In the genomic region with DNA sequence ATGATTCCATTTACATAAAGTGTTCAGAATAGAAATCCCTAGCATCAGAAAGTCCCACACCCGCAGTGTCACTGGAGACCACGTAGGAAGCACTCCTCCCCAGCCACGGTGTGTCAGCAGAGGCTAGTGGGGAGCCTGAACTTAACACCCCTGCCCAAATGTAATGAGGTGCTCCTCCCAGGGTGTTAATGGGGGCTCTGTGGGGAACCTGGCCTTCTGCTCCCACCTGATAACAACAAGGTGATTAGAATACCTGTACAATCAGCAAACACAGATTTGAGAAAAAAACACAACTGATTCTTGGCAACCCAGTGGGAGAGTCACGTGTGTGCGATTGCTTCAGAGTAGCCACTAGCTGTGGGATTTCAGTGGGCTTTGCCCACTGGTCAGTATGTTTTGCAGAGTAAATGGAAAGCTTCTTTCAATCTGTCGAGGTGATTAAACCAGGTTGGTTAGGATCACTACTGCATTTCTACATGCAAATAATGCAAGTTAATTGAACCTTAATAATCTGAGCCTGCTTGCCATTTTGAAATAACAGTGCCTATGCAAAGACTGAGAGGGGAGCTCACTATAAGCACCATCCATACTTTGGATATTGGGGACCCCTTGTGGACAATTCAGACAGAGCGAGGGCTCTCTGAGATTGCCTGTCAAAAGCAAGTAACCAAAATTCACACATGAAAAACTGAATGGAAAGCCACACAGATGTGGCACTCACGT, we compare ENCODE assay signal across 8 cellular contexts. TPM values are rescaled to one million over a fixed set of nuclear protein-coding genes. Genes with fewer than 3 reads are reported as not detected.
DNase-seq lines count a peak whose midpoint lies in the region; ATAC-seq and TF ChIP-seq lines count a peak whose summit lies in the region.

No MANE protein-coding gene starts in this region.

- TF ChIP-seq CTCF in fibroblast of villous mesenchyme (IDR thresholded peaks at IDR 0.05; ENCODE audit: insufficient read depth, low read depth, low read length) (peak; percentile 85), osteocyte (IDR thresholded peaks at IDR 0.05) (peak; percentile 80)

- H3K4me3 Mint-ChIP-seq in CD4-positive, CD25-positive, alpha-beta regulatory T cell, result no peak overlapping the region
- no peak overlapping the region for H3K4me3 Mint-ChIP-seq in activated CD4-positive, alpha-beta memory T cell treated with anti-CD3 and anti-CD28 coated beads for 36 hours
- no peak overlapping the region for H3K4me3 Mint-ChIP-seq in osteocyte (ENCODE audit: unreplicated experiment)

- no peaks in the 10 kb centered on the region for H3K27me3 ChIP-seq in CD4-positive, CD25-positive, alpha-beta regulatory T cell (ENCODE audit: control insufficient read depth, insufficient read depth, low read length)

- H3K4me1 Mint-ChIP-seq in CD4-positive, CD25-positive, alpha-beta regulatory T cell, result peaks cover 0 to 3% (median 1%) of the 10 kb centered on the region in 4 donors
- H3K4me1 Mint-ChIP-seq in activated CD4-positive, alpha-beta memory T cell treated with anti-CD3 and anti-CD28 coated beads for 36 hours (ENCODE audit: low read depth), result no peaks in the 10 kb centered on the region
- no peaks in the 10 kb centered on the region for H3K4me1 Mint-ChIP-seq in osteocyte (ENCODE audit: unreplicated experiment)

- no peaks in the 10 kb centered on the region for H3K36me3 ChIP-seq in CD4-positive, CD25-positive, alpha-beta regulatory T cell (ENCODE audit: control insufficient read depth, insufficient read depth, low read length)

- no peak overlapping the region for H3K4me3 ChIP-seq in CD4-positive, CD25-positive, alpha-beta regulatory T cell (ENCODE audit: low read depth, low read length)
- no peak overlapping the region for H3K4me3 ChIP-seq in fibroblast of villous mesenchyme (ENCODE audit: low read depth, low read length)

- H3K4me1 ChIP-seq in CD4-positive, CD25-positive, alpha-beta regulatory T cell (ENCODE audit: control insufficient read depth, insufficient read depth, low read length, poor library complexity, severe bottlenecking), result no peaks in the 10 kb centered on the region

- POLR2A ChIA-PET in activated CD4-positive, alpha-beta memory T cell treated with anti-CD3 and anti-CD28 coated beads for 36 hours (lab: Charles Lee), result no interaction called here

- no peaks in the 10 kb centered on the region for H3K9me3 ChIP-seq in CD4-positive, CD25-positive, alpha-beta regulatory T cell (ENCODE audit: control insufficient read depth in 2 of 2, low read length in 2 of 2)

- intact Hi-C loops in activated CD4-positive, alpha-beta memory T cell treated with anti-CD3 and anti-CD28 coated beads for 36 hours (cut with micrococcal nuclease), result loop anchor here (1.0 kb wide), 2 partner anchors 93 to 230 kb away; no protein-coding TSS in a partner anchor

- no peak overlapping the region for H3K27ac Mint-ChIP-seq in CD4-positive, CD25-positive, alpha-beta regulatory T cell
- no peak overlapping the region for H3K27ac Mint-ChIP-seq in activated CD4-positive, alpha-beta memory T cell treated with anti-CD3 and anti-CD28 coated beads for 36 hours
- H3K27ac Mint-ChIP-seq in osteocyte (ENCODE audit: unreplicated experiment), result no peak overlapping the region

- peak; percentile 31 to 66 (median 58) for DNase-seq in CD4-positive, CD25-positive, alpha-beta regulatory T cell
- DNase-seq in H4 (ENCODE audit: low spot score) (peak; percentile 20), NCI-H524 treated with DMSO at 0.1 percent for 48 hours (lab: John Stamatoyannopoulos, UW) (peak; percentile 29), fibroblast of villous mesenchyme (ENCODE audit: low read depth) (peak; percentile 83), osteocyte (ENCODE audit: extremely low spot score, unreplicated experiment) (no peak)
- DNase-seq in activated CD4-positive, alpha-beta memory T cell treated with anti-CD3 and anti-CD28 coated beads for 36 hours, result peak; percentile 52

- H3K9me3 Mint-ChIP-seq in CD4-positive, CD25-positive, alpha-beta regulatory T cell, result no peaks in the 10 kb centered on the region
- no peaks in the 10 kb centered on the region for H3K9me3 Mint-ChIP-seq in activated CD4-positive, alpha-beta memory T cell treated with anti-CD3 and anti-CD28 coated beads for 36 hours
- H3K9me3 Mint-ChIP-seq in osteocyte (ENCODE audit: unreplicated experiment), result no peaks in the 10 kb centered on the region

- ATAC-seq in CD4-positive, CD25-positive, alpha-beta regulatory T cell (ENCODE audit: low read depth in 2 of 2), result peak; percentile 81 to 90
- no peak for ATAC-seq in GM19035 (IDR thresholded peaks at IDR 0.05; ENCODE audit: unreplicated experiment)
- no peak for ATAC-seq in GM19467 (IDR thresholded peaks at IDR 0.05; ENCODE audit: unreplicated experiment)

- no peak overlapping the region for H3K27ac ChIP-seq in CD4-positive, CD25-positive, alpha-beta regulatory T cell (ENCODE audit: insufficient read depth, low read length, poor library complexity, severe bottlenecking)

- H3K36me3 Mint-ChIP-seq in CD4-positive, CD25-positive, alpha-beta regulatory T cell, result no peaks in the 10 kb centered on the region
- H3K36me3 Mint-ChIP-seq in activated CD4-positive, alpha-beta memory T cell treated with anti-CD3 and anti-CD28 coated beads for 36 hours, result no peaks in the 10 kb centered on the region
- no peaks in the 10 kb centered on the region for H3K36me3 Mint-ChIP-seq in osteocyte (ENCODE audit: unreplicated experiment)

- CTCF ChIA-PET in activated CD4-positive, alpha-beta memory T cell treated with anti-CD3 and anti-CD28 coated beads for 36 hours (lab: Charles Lee), result interaction anchor here (0.6 to 3.0 kb wide), 13 partner anchors 11 to 235 kb away, joined by 3 to 20 read pairs (median 5); no protein-coding TSS in a partner anchor

- H3K27me3 Mint-ChIP-seq in CD4-positive, CD25-positive, alpha-beta regulatory T cell, result peaks cover 29% of the 10 kb centered on the region
- H3K27me3 Mint-ChIP-seq in activated CD4-positive, alpha-beta memory T cell treated with anti-CD3 and anti-CD28 coated beads for 36 hours, result no peaks in the 10 kb centered on the region
- H3K27me3 Mint-ChIP-seq in osteocyte (ENCODE audit: unreplicated experiment), result peaks cover 12% of the 10 kb centered on the region

RNA-seq across cellular contexts. Expression of a gene that starts 20.6 kb away (rescaled TPM):
- total RNA-seq in CD4-positive, CD25-positive, alpha-beta regulatory T cell, result 77.3 TPM
- polyA plus RNA-seq in CD4-positive, CD25-positive, alpha-beta regulatory T cell, result 100 to 1,000 TPM; 338 to 375 (median 359) TPM
- 196 and 202 TPM in 2 replicates for total RNA-seq in H4 (2014; rRNA removed; shearing (Covaris generic))
- total RNA-seq in activated CD4-positive, alpha-beta memory T cell treated with anti-CD3 and anti-CD28 coated beads for 36 hours, result 10 to 100 TPM; 84.0 to 92.7 TPM
- total RNA-seq in fibroblast of villous mesenchyme, result 159 and 166 TPM in 2 replicates
- total RNA-seq in osteocyte, result 117 and 125 TPM in 2 replicates

RNA-seq across cellular contexts. Expression of a gene that starts 20.8 kb away (rescaled TPM):
- total RNA-seq in CD4-positive, CD25-positive, alpha-beta regulatory T cell, result 154 TPM
- 10 to 100 TPM; 15.5 to 18.5 (median 17.0) TPM for polyA plus RNA-seq in CD4-positive, CD25-positive, alpha-beta regulatory T cell
- 22.6 and 26.2 TPM in 2 replicates for total RNA-seq in H4 (2014; rRNA removed; shearing (Covaris generic))
- 10 to 100 TPM; 29.2 to 30.2 TPM for total RNA-seq in activated CD4-positive, alpha-beta memory T cell treated with anti-CD3 and anti-CD28 coated beads for 36 hours
- total RNA-seq in fibroblast of villous mesenchyme (20.9 and 25.9 TPM in 2 replicates), osteocyte (33.2 and 33.3 TPM in 2 replicates)

RNA-seq across cellular contexts. Expression of a gene that starts 25.9 kb away (rescaled TPM):
- 27.4 TPM for total RNA-seq in CD4-positive, CD25-positive, alpha-beta regulatory T cell
- 10 to 100 TPM; 12.2 to 18.4 (median 13.8) TPM for polyA plus RNA-seq in CD4-positive, CD25-positive, alpha-beta regulatory T cell
- total RNA-seq in H4 (2014; rRNA removed; shearing (Covaris generic)), result 4.7 and 6.9 TPM in 2 replicates
- total RNA-seq in activated CD4-positive, alpha-beta memory T cell treated with anti-CD3 and anti-CD28 coated beads for 36 hours, result 100 to 1,000 TPM in 1 of 2 experiments, 10 to 100 TPM in 1; 99.7 to 102 TPM
- 32.4 and 43.8 TPM in 2 replicates for total RNA-seq in fibroblast of villous mesenchyme
- 72.6 and 76.9 TPM in 2 replicates for total RNA-seq in osteocyte

RNA-seq across cellular contexts. Expression of a gene that starts 42.5 kb away (rescaled TPM):
- total RNA-seq in CD4-positive, CD25-positive, alpha-beta regulatory T cell, result not detected
- not detected for polyA plus RNA-seq in CD4-positive, CD25-positive, alpha-beta regulatory T cell
- total RNA-seq in H4 (2014; rRNA removed; shearing (Covaris generic)), result not detected in 2 replicates
- total RNA-seq in activated CD4-positive, alpha-beta memory T cell treated with anti-CD3 and anti-CD28 coated beads for 36 hours, result not detected
- total RNA-seq in fibroblast of villous mesenchyme, result not detected in 2 replicates
- total RNA-seq in osteocyte, result not detected in 2 replicates

RNA-seq across cellular contexts. Expression of a gene that starts 52.1 kb away (rescaled TPM):
- total RNA-seq in CD4-positive, CD25-positive, alpha-beta regulatory T cell, result not detected
- not detected for polyA plus RNA-seq in CD4-positive, CD25-positive, alpha-beta regulatory T cell
- total RNA-seq in H4 (2014; rRNA removed; shearing (Covaris generic)), result not detected in 2 replicates
- total RNA-seq in activated CD4-positive, alpha-beta memory T cell treated with anti-CD3 and anti-CD28 coated beads for 36 hours, result not detected
- total RNA-seq in fibroblast of villous mesenchyme (not detected in 2 replicates), osteocyte (not detected in 2 replicates)

Comparison
In these comparisons a context has a peak if more than half of its experiments do, and no peak if none do; other contexts are left out.
1. ATAC-seq: peak in CD4-positive, CD25-positive, alpha-beta regulatory T cell (2 of 2); none in GM19035 (single experiment) and GM19467 (single experiment).